22 cellular contexts compared by ENCODE assay signal in the genomic region with DNA sequence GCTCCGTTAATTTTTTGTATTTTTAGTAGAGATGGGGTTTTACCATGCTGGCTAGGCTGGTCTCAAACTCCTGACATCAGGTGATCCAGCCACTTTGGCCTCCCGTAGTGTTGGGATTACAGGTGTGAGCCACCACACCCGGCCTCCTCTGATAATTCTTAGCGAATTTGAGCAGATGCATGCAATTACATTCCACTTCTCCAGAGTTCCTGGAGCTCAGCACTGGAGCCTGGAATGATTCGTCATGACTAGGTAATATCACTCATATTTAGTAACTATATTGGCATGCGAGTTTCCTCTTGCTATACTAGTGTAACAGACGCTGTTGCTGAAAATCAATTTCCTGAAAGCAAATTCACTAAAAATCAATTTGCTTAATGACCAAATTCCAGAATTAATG.
DNase-seq lines count a peak whose midpoint lies in the region; ATAC-seq and TF ChIP-seq lines count a peak whose summit lies in the region.
"Had no signal": no experiment of that assay in that cellular context is flagged by ENCODE, and none has a peak within 500 bp of the region (broad histone marks: within the 10 kb centered on the region; RNA-seq: fewer than 3 reads in every experiment).

No MANE protein-coding gene starts in this region.

- H3K4me2 ChIP-seq in HCT116 (ENCODE audit: low read length), result peak overlapping the region; percentile 41
- H3K4me2 ChIP-seq: A549 had no signal

- peaks cover 52% of the 10 kb centered on the region for H3K27me3 Mint-ChIP-seq in T-helper 17 cell
- H3K27me3 Mint-ChIP-seq: dendritic cell treated with granulocyte-macrophage colony-stimulating factor and Interleukin-4, amounts not matched to agents 40 ng/mL and 50 ng/mL, for 4 days had no signal

- H3K27me3 ChIP-seq in HCT116 (ENCODE audit: insufficient read depth, low read length), result no peaks in the 10 kb centered on the region
- H3K27me3 ChIP-seq: sigmoid colon, suprapubic skin, uterus had no signal

- H4K20me1 ChIP-seq in HCT116 (ENCODE audit: insufficient read depth), result no peaks in the 10 kb centered on the region

- TF ChIP-seq CTCF in HCT116 (IDR thresholded peaks at IDR 0.05 in 2 of 3, conservative IDR thresholded peaks at IDR 0.05 in 1 of 3; ENCODE audit: borderline replicate concordance in 1 of 3, insufficient read depth in 1 of 3, low read depth in 2 of 3, low read length in 2 of 3) (no peak), fibroblast of the aortic adventitia (IDR thresholded peaks at IDR 0.05; ENCODE audit: insufficient read depth, low read length) (no peak)

- no peaks in the 10 kb centered on the region for H3K36me3 ChIP-seq in HCT116 (ENCODE audit: control insufficient read depth in 1 of 2, insufficient read depth in 2 of 2, low read length in 2 of 2)
- H3K36me3 ChIP-seq: sigmoid colon, suprapubic skin, uterus had no signal

- peaks cover 14% of the 10 kb centered on the region for H3K4me1 Mint-ChIP-seq in T-helper 17 cell
- H3K4me1 Mint-ChIP-seq: natural killer cell had no signal

- DNase-seq in A172 (ENCODE audit: low spot score) (peak; percentile 53), HCT116 (ENCODE audit: low read depth, low spot score) (peak; percentile 36), T-helper 17 cell (no peak), fibroblast of the aortic adventitia (ENCODE audit: low read depth) (peak; percentile 12), DMS153 treated with DMSO at 0.1 percent for 48 hours (lab: John Stamatoyannopoulos, UW; ENCODE audit: unreplicated experiment) (no peak), NCI-H2107 (lab: John Stamatoyannopoulos, UW) (no peak), SW480 (ENCODE audit: low spot score) (no peak)
- DNase-seq: activated CD4-positive, alpha-beta T cell treated with anti-CD3 and anti-CD28 coated beads, Interleukin-2, amount 50 U/mL, for 1 hour; left colon; natural killer cell; NCI-H774; posterior cingulate gyrus; sigmoid colon; uterus had no signal

- no peaks in the 10 kb centered on the region for H3K79me2 ChIP-seq in HCT116 (ENCODE audit: insufficient read depth, low read length)

- RAD21 ChIA-PET in HCT116 (lab: Charles Lee; ENCODE audit: low non-redundant PET in 1 of 2, low total read pairs in 2 of 2, uncharacterized antibody in 2 of 2, unreplicated experiment in 2 of 2), result no interaction called here

- H3K27ac ChIP-seq in HCT116 (ENCODE audit: low read depth, low read length), result peak overlapping the region; percentile 3; the same call in 1 of the 2 replicates
- H3K27ac ChIP-seq: A549, sigmoid colon, suprapubic skin, uterus, VCaP had no signal

- ATAC-seq in HCT116 (peak; percentile 63), T-helper 17 cell (no peak), GM18867 (IDR thresholded peaks at IDR 0.05; ENCODE audit: unreplicated experiment) (no peak)
- ATAC-seq: A549, GM12878, left colon, natural killer cell had no signal

- POLR2A ChIA-PET in HCT116 (lab: Charles Lee), result no interaction called here

- no peak overlapping the region for H3K4me3 ChIP-seq in HCT116 (replicated peaks in 1 of 2; ENCODE audit: low read depth in 1 of 2, low read length in 2 of 2)
- no peak overlapping the region for H3K4me3 ChIP-seq in fibroblast of the aortic adventitia (ENCODE audit: low read depth, low read length)
- H3K4me3 ChIP-seq: A549, GM12878, sigmoid colon, suprapubic skin, uterus had no signal

- no peak overlapping the region for H3K9ac ChIP-seq in HCT116 (ENCODE audit: low read length)

- TF ChIP-seq RAD21 in HCT116 (IDR thresholded peaks at IDR 0.05; ENCODE audit: low read depth), result no peak

- TF ChIP-seq POLR2A in HCT116 (IDR thresholded peaks at IDR 0.05; ENCODE audit: borderline replicate concordance, extremely low read depth, insufficient read depth, insufficient read length), result no peak

- H3K27ac Mint-ChIP-seq in T-helper 17 cell, result peak overlapping the region; percentile 16
- H3K27ac Mint-ChIP-seq: activated T-helper 2 cell treated with anti-CD3 and anti-CD28 coated beads, Interferon-gamma antibody, Interleukin-2, Interleukin-4, amounts not matched to agents 10 μg/mL and 5 μg/mL and 100 μg/mL, durations not matched to agents 14 hours and 24 hours and 36 hours; natural killer cell; T-helper 1 cell treated with Interleukin-12 subunit alpha and Interleukin-12 subunit beta and Interleukin-4 antibody, amounts not matched to agents 30 μg/mL and 1 μg/mL, for 36 hours had no signal

- peaks cover 0 to 34% of the 10 kb centered on the region in 2 experiments; a peak in 3 of 4 replicates for H3K4me1 ChIP-seq in HCT116 (ENCODE audit: control insufficient read depth in 1 of 2, insufficient read depth in 2 of 2, low read length in 2 of 2)
- H3K4me1 ChIP-seq: A549, sigmoid colon, suprapubic skin, uterus had no signal

- H3K9me3 ChIP-seq in HCT116 (ENCODE audit: control insufficient read depth in 1 of 2, insufficient read depth in 1 of 2, low read depth in 1 of 2, low read length in 2 of 2) (no peaks in the 10 kb centered on the region), T-helper 17 cell (ENCODE audit: control insufficient read depth, low read length, poor library complexity, severe bottlenecking) (no peaks in the 10 kb centered on the region)
- H3K9me3 ChIP-seq: A549, sigmoid colon, suprapubic skin, uterus had no signal

- BruUV-seq in HCT116 (replicated peaks; lab: Mats Ljungman, UMichigan), result no TSS peak

- intact Hi-C loops in HCT116 (cut with micrococcal nuclease), result loop anchor here (5.0 kb wide), 1 partner anchor 286 kb away; no protein-coding TSS in a partner anchor

- no peak overlapping the region for H3K4me3 Mint-ChIP-seq in T-helper 17 cell
- H3K4me3 Mint-ChIP-seq: dendritic cell treated with granulocyte-macrophage colony-stimulating factor and Interleukin-4, amounts not matched to agents 40 ng/mL and 50 ng/mL, for 4 days; natural killer cell; T-helper 1 cell treated with Interleukin-12 subunit alpha and Interleukin-12 subunit beta and Interleukin-4 antibody, amounts not matched to agents 30 μg/mL and 1 μg/mL, for 36 hours had no signal

- no peaks in the 10 kb centered on the region for H3K9me2 ChIP-seq in HCT116 (ENCODE audit: insufficient read depth)

- peaks cover 2% of the 10 kb centered on the region for H3K36me3 Mint-ChIP-seq in T-helper 17 cell (ENCODE audit: low read depth)
- H3K36me3 Mint-ChIP-seq: natural killer cell had no signal

- CTCF ChIA-PET in HCT116 (lab: Charles Lee), result interaction anchor here (1.4 kb wide), 1 partner anchor 100 kb away, joined by 3 read pairs; no protein-coding TSS in a partner anchor

- H2AFZ ChIP-seq in HCT116 (ENCODE audit: low read depth, low read length, poor library complexity, severe bottlenecking), result no peak overlapping the region

TF ChIP-seq in HCT116, 20 proteins besides CTCF, POLR2A, EP300 and RAD21 (continues in another document):
- TF ChIP-seq, protein P1, sequence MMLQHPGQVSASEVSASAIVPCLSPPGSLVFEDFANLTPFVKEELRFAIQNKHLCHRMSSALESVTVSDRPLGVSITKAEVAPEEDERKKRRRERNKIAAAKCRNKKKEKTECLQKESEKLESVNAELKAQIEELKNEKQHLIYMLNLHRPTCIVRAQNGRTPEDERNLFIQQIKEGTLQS (IDR thresholded peaks at IDR 0.05), result no peak
- TF ChIP-seq SP1 (IDR thresholded peaks at IDR 0.05; ENCODE audit: low read depth), result peak; percentile 38; the same call in 1 of the 2 replicates
- no peak for TF ChIP-seq YY1 (IDR thresholded peaks at IDR 0.05; ENCODE audit: extremely low read depth, insufficient replicate concordance, low read depth, low read length)
- no peak for TF ChIP-seq JUND (IDR thresholded peaks at IDR 0.05)
- TF ChIP-seq, protein P2, sequence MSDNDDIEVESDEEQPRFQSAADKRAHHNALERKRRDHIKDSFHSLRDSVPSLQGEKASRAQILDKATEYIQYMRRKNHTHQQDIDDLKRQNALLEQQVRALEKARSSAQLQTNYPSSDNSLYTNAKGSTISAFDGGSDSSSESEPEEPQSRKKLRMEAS (IDR thresholded peaks at IDR 0.05), result no peak
- no peak for TF ChIP-seq SIN3A (IDR thresholded peaks at IDR 0.05; ENCODE audit: low read depth)
- no peak for TF ChIP-seq ZFX (IDR thresholded peaks at IDR 0.05)
- TF ChIP-seq SRF (IDR thresholded peaks at IDR 0.05; ENCODE audit: low read depth), result peak; percentile 48; the same call in 1 of the 2 replicates
- TF ChIP-seq, protein P3, sequence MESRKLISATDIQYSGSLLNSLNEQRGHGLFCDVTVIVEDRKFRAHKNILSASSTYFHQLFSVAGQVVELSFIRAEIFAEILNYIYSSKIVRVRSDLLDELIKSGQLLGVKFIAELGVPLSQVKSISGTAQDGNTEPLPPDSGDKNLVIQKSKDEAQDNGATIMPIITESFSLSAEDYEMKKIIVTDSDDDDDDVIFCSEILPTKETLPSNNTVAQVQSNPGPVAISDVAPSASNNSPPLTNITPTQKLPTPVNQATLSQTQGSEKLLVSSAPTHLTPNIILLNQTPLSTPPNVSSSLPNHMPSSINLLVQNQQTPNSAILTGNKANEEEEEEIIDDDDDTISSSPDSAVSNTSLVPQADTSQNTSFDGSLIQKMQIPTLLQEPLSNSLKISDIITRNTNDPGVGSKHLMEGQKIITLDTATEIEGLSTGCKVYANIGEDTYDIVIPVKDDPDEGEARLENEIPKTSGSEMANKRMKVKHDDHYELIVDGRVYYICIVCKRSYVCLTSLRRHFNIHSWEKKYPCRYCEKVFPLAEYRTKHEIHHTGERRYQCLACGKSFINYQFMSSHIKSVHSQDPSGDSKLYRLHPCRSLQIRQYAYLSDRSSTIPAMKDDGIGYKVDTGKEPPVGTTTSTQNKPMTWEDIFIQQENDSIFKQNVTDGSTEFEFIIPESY (IDR thresholded peaks at IDR 0.05; ENCODE audit: extremely low read depth, insufficient replicate concordance, low read length), result no peak
- TF ChIP-seq ELF1 (IDR thresholded peaks at IDR 0.05; ENCODE audit: borderline replicate concordance, low read depth), result no peak
- no peak for TF ChIP-seq TCF7L2 (IDR thresholded peaks at IDR 0.05; ENCODE audit: borderline replicate concordance, extremely low read depth, insufficient read depth, insufficient read length)
- no peak for TF ChIP-seq EGR1 (IDR thresholded peaks at IDR 0.05; ENCODE audit: low read depth)

Comparison
In these comparisons a context has a peak if more than half of its experiments do, and no peak if none do; other contexts are left out.
1. DNase-seq: peak in A172 (single experiment), HCT116 (single experiment) and fibroblast of the aortic adventitia (single experiment); none in T-helper 17 cell (0 of 3), DMS153 treated with DMSO at 0.1 percent for 48 hours (single experiment), NCI-H2107 (single experiment) and SW480 (single experiment).